17 cellular contexts compared by ENCODE assay signal in genomic region chr1:180169641-180170155, GRCh38. TPM values are rescaled to one million over a fixed set of nuclear protein-coding genes. Genes with fewer than 3 reads are reported as not detected.
DNase-seq lines count a peak whose midpoint lies in the region; ATAC-seq and TF ChIP-seq lines count a peak whose summit lies in the region.
"Had no signal": no experiment of that assay in that cellular context is flagged by ENCODE, and none has a peak within 500 bp of the region (broad histone marks: within the 10 kb centered on the region; RNA-seq: fewer than 3 reads in every experiment).

No MANE protein-coding gene starts in this region.

- H3K27me3 ChIP-seq in PC-3 (ENCODE audit: low read length) (no peaks in the 10 kb centered on the region), sigmoid colon (no peaks in the 10 kb centered on the region)
- H3K27me3 ChIP-seq: esophagus muscularis mucosa, uterus had no signal

- H3K4me1 ChIP-seq in PC-3 (ENCODE audit: insufficient read depth, low read length): peaks cover 54% of the 10 kb centered on the region
- peaks cover 0 to 25% (median 18%) of the 10 kb centered on the region in 4 donors for H3K4me1 ChIP-seq in sigmoid colon

- ATAC-seq in PC-3 (no peak), HG03045 (IDR thresholded peaks at IDR 0.05; ENCODE audit: unreplicated experiment) (no peak)
- no peak for ATAC-seq in activated CD8-positive, alpha-beta memory T cell treated with anti-CD3 and anti-CD28 coated beads, Interleukin-2, amount 10 ng/mL, durations not matched to agents 7 days and 5 days

- H3K4me2 ChIP-seq in PC-3 (ENCODE audit: low read length): peak overlapping the region; percentile 48

- H3K27ac Mint-ChIP-seq in Calu3 (ENCODE audit: unreplicated experiment) (peak overlapping the region; percentile 8), glutamatergic neuron (ENCODE audit: unreplicated experiment) (no peak overlapping the region)
- no peak overlapping the region for H3K27ac Mint-ChIP-seq in activated CD8-positive, alpha-beta memory T cell treated with anti-CD3 and anti-CD28 coated beads, Interleukin-2, amount 10 ng/mL, durations not matched to agents 7 days and 5 days
- H3K27ac Mint-ChIP-seq: activated CD4-positive, alpha-beta memory T cell treated with anti-CD3 and anti-CD28 coated beads, Interleukin-2, amount 10 ng/mL, durations not matched to agents 7 days and 5 days; activated T-cell treated with anti-CD3 and anti-CD28 coated beads, Interleukin-2, amount 50 U/mL, for 24 hours; memory B cell had no signal

- TF ChIP-seq CTCF in Calu3 (IDR thresholded peaks at IDR 0.05; ENCODE audit: unreplicated experiment) (no peak), PC-3 (conservative IDR thresholded peaks at IDR 0.05; ENCODE audit: low read depth, low read length) (no peak), sigmoid colon (IDR thresholded peaks at IDR 0.05) (no peak), glutamatergic neuron (IDR thresholded peaks at IDR 0.05; ENCODE audit: partially characterized antibody, unreplicated experiment) (no peak)

- BruUV-seq in Calu3 (replicated peaks; lab: Mats Ljungman, UMichigan) (no TSS peak), PC-3 (replicated peaks; lab: Mats Ljungman, UMichigan) (no TSS peak)

- POLR2A ChIA-PET in PC-3 (lab: Charles Lee; ENCODE audit: unreplicated experiment): no interaction called here

- no peak overlapping the region for H3K9ac ChIP-seq in PC-3 (ENCODE audit: low read length)

- TF ChIP-seq EP300 in sigmoid colon (IDR thresholded peaks at IDR 0.05): no peak

- H3K79me2 ChIP-seq in PC-3 (ENCODE audit: low read length): peaks cover 65% of the 10 kb centered on the region

- peaks cover 24% of the 10 kb centered on the region for H3K36me3 ChIP-seq in PC-3 (ENCODE audit: low read depth, low read length)
- H3K36me3 ChIP-seq in sigmoid colon: peaks cover 0 to 12% (median 0%) of the 10 kb centered on the region in 4 donors
- H3K36me3 ChIP-seq: uterus had no signal

- DNase-seq in Calu3: no peak
- DNase-seq in PC-3: no peak
- peak; percentile 46 for DNase-seq in iPS-NIHi11 (ENCODE audit: low spot score)
- DNase-seq in sigmoid colon: peak; percentile 49
- no peak for DNase-seq in amygdala (lab: John Stamatoyannopoulos, UW)
- DNase-seq in glutamatergic neuron: no peak
- no peak for DNase-seq in activated CD8-positive, alpha-beta memory T cell treated with anti-CD3 and anti-CD28 coated beads, Interleukin-2, amount 10 ng/mL, durations not matched to agents 7 days and 5 days
- DNase-seq: activated CD4-positive, alpha-beta memory T cell treated with anti-CD3 and anti-CD28 coated beads, Interleukin-2, amount 10 ng/mL, durations not matched to agents 7 days and 5 days; activated T-cell treated with anti-CD3 and anti-CD28 coated beads, Interleukin-2, amount 50 U/mL, for 24 hours; NCI-H187 treated with DMSO at 0.1 percent for 48 hours; NCI-H446 had no signal

- H3K4me3 ChIP-seq in PC-3 (ENCODE audit: low read length): no peak overlapping the region
- H3K4me3 ChIP-seq in sigmoid colon: no peak overlapping the region
- H3K4me3 ChIP-seq: esophagus muscularis mucosa, uterus had no signal

- H3K9me3 Mint-ChIP-seq in Calu3 (ENCODE audit: low read depth, unreplicated experiment) (no peaks in the 10 kb centered on the region), glutamatergic neuron (ENCODE audit: unreplicated experiment) (peaks cover 11% of the 10 kb centered on the region)
- no peaks in the 10 kb centered on the region for H3K9me3 Mint-ChIP-seq in activated CD8-positive, alpha-beta memory T cell treated with anti-CD3 and anti-CD28 coated beads, Interleukin-2, amount 10 ng/mL, durations not matched to agents 7 days and 5 days (ENCODE audit: low read depth)
- H3K9me3 Mint-ChIP-seq: activated CD4-positive, alpha-beta memory T cell treated with anti-CD3 and anti-CD28 coated beads, Interleukin-2, amount 10 ng/mL, durations not matched to agents 7 days and 5 days; activated naive CD4-positive, alpha-beta T cell treated with anti-CD3 and anti-CD28 coated beads, Interleukin-2, amount 50 U/mL, for 72 hours; activated T-cell treated with anti-CD3 and anti-CD28 coated beads, Interleukin-2, amount 50 U/mL, for 24 hours; memory B cell; neural crest cell had no signal

- peaks cover 75% of the 10 kb centered on the region for H3K4me1 Mint-ChIP-seq in Calu3 (ENCODE audit: low read depth, unreplicated experiment)
- peaks cover 47% of the 10 kb centered on the region for H3K4me1 Mint-ChIP-seq in glutamatergic neuron (ENCODE audit: low read depth, unreplicated experiment)
- no peaks in the 10 kb centered on the region for H3K4me1 Mint-ChIP-seq in activated CD8-positive, alpha-beta memory T cell treated with anti-CD3 and anti-CD28 coated beads, Interleukin-2, amount 10 ng/mL, durations not matched to agents 7 days and 5 days
- H3K4me1 Mint-ChIP-seq: activated CD4-positive, alpha-beta memory T cell treated with anti-CD3 and anti-CD28 coated beads, Interleukin-2, amount 10 ng/mL, durations not matched to agents 7 days and 5 days; memory B cell; neural crest cell had no signal

- peak overlapping the region; percentile 37 for H3K27ac ChIP-seq in PC-3 (ENCODE audit: low read length)
- no peak overlapping the region for H3K27ac ChIP-seq in sigmoid colon
- H3K27ac ChIP-seq: esophagus muscularis mucosa, uterus had no signal

- no peak overlapping the region for H2AFZ ChIP-seq in PC-3 (ENCODE audit: low read length)

- H3K9me2 ChIP-seq in PC-3 (replicated peaks; ENCODE audit: low read length): no peaks in the 10 kb centered on the region

- H3K4me3 Mint-ChIP-seq in Calu3 (ENCODE audit: low read depth, unreplicated experiment): peak overlapping the region; percentile 45
- no peak overlapping the region for H3K4me3 Mint-ChIP-seq in glutamatergic neuron (ENCODE audit: unreplicated experiment)
- H3K4me3 Mint-ChIP-seq in activated CD8-positive, alpha-beta memory T cell treated with anti-CD3 and anti-CD28 coated beads, Interleukin-2, amount 10 ng/mL, durations not matched to agents 7 days and 5 days: no peak overlapping the region
- H3K4me3 Mint-ChIP-seq: activated CD4-positive, alpha-beta memory T cell treated with anti-CD3 and anti-CD28 coated beads, Interleukin-2, amount 10 ng/mL, durations not matched to agents 7 days and 5 days; activated T-cell treated with anti-CD3 and anti-CD28 coated beads, Interleukin-2, amount 50 U/mL, for 24 hours; memory B cell; neural crest cell had no signal

- H3K9me3 ChIP-seq in PC-3 (ENCODE audit: low read length): no peaks in the 10 kb centered on the region
- H3K9me3 ChIP-seq in sigmoid colon: no peaks in the 10 kb centered on the region
- H3K9me3 ChIP-seq: esophagus muscularis mucosa, uterus had no signal

- H3K27me3 Mint-ChIP-seq in Calu3 (ENCODE audit: unreplicated experiment) (no peaks in the 10 kb centered on the region), glutamatergic neuron (ENCODE audit: unreplicated experiment) (peaks cover 21% of the 10 kb centered on the region)
- H3K27me3 Mint-ChIP-seq in activated CD8-positive, alpha-beta memory T cell treated with anti-CD3 and anti-CD28 coated beads, Interleukin-2, amount 10 ng/mL, durations not matched to agents 7 days and 5 days: no peaks in the 10 kb centered on the region
- H3K27me3 Mint-ChIP-seq: activated CD4-positive, alpha-beta memory T cell treated with anti-CD3 and anti-CD28 coated beads, Interleukin-2, amount 10 ng/mL, durations not matched to agents 7 days and 5 days; activated T-cell treated with anti-CD3 and anti-CD28 coated beads, Interleukin-2, amount 50 U/mL, for 24 hours; memory B cell had no signal

- intact Hi-C loops in Calu3 (cut with micrococcal nuclease; ENCODE audit: unreplicated experiment): loop anchor here (2.0 to 10.0 kb wide), 3 partner anchors 13 to 215 kb away; partner anchors contain the start of gene CEP350
- intact Hi-C loops in PC-3 (cut with micrococcal nuclease): no loop called here
- intact Hi-C loops in sigmoid colon (cut with DNase I): no loop called here

- WGBS in sigmoid colon, 2 donors: 81 to 90% methylated on average over 12 of the region's 12 CpGs

- CTCF ChIA-PET in Calu3 (lab: Charles Lee): interaction anchor here (1.3 to 5.2 kb wide), 3 partner anchors 9 to 62 kb away, joined by 5 to 89 read pairs (median 6); partner anchors contain the start of gene QSOX1
- CTCF ChIA-PET in PC-3 (lab: Charles Lee): no interaction called here
- CTCF ChIA-PET in activated CD8-positive, alpha-beta memory T cell treated with anti-CD3 and anti-CD28 coated beads, Interleukin-2, amount 10 ng/mL, durations not matched to agents 7 days and 5 days (lab: Charles Lee): interaction anchor here (0.9 to 8.0 kb wide), 10 partner anchors 9 to 463 kb away, joined by 3 to 67 read pairs (median 6); partner anchors contain the start of gene QSOX1

- H4K20me1 ChIP-seq in PC-3 (ENCODE audit: low read length): peaks cover 7% of the 10 kb centered on the region

- H3K36me3 Mint-ChIP-seq in Calu3 (ENCODE audit: insufficient read depth, unreplicated experiment): peaks cover 43% of the 10 kb centered on the region
- H3K36me3 Mint-ChIP-seq in glutamatergic neuron (ENCODE audit: unreplicated experiment): peaks cover 10% of the 10 kb centered on the region
- H3K36me3 Mint-ChIP-seq in activated CD8-positive, alpha-beta memory T cell treated with anti-CD3 and anti-CD28 coated beads, Interleukin-2, amount 10 ng/mL, durations not matched to agents 7 days and 5 days: no peaks in the 10 kb centered on the region
- H3K36me3 Mint-ChIP-seq: activated naive CD4-positive, alpha-beta T cell treated with anti-CD3 and anti-CD28 coated beads, Interleukin-2, amount 50 U/mL, for 72 hours; memory B cell had no signal

- no peak for TF ChIP-seq POLR2A in sigmoid colon (IDR thresholded peaks at IDR 0.05)

- no peaks in the 10 kb centered on the region for H3F3A ChIP-seq in PC-3 (ENCODE audit: low read length, unreplicated experiment)

RNA-seq across cellular contexts. Expression of gene QSOX1, which starts 15.0 kb away (rescaled TPM):
- total RNA-seq in Calu3 (2022) (462 and 505 TPM in 2 replicates), PC-3 (2014; rRNA removed) (192 and 237 TPM in 2 replicates), sigmoid colon (100 to 1,000 TPM in 1 of 4 donors, 10 to 100 TPM in 3; 64.5 to 102 (median 78.9) TPM), glutamatergic neuron (ENCODE audit: unreplicated experiment) (46.1 TPM)
- polyA plus RNA-seq in sigmoid colon: 100 to 1,000 TPM in 1 of 3 donors, 10 to 100 TPM in 2; 26.4 to 175 (median 27.7) TPM
- 10 to 100 TPM; 25.4 to 35.5 TPM for total RNA-seq in activated CD8-positive, alpha-beta memory T cell treated with anti-CD3 and anti-CD28 coated beads, Interleukin-2, amount 10 ng/mL, durations not matched to agents 7 days and 5 days

Comparison
In these comparisons a context has a peak if more than half of its experiments do, and no peak if none do; other contexts are left out.
1. DNase-seq: peak in iPS-NIHi11 (single experiment) and sigmoid colon (single experiment); none in Calu3 (single experiment), PC-3 (single experiment), amygdala (0 of 56), glutamatergic neuron (single experiment) and activated CD8-positive, alpha-beta memory T cell treated with anti-CD3 and anti-CD28 coated beads, Interleukin-2, amount 10 ng/mL, durations not matched to agents 7 days and 5 days (single experiment).